ENCODE assay signal across 29 cellular contexts in the genomic region with DNA sequence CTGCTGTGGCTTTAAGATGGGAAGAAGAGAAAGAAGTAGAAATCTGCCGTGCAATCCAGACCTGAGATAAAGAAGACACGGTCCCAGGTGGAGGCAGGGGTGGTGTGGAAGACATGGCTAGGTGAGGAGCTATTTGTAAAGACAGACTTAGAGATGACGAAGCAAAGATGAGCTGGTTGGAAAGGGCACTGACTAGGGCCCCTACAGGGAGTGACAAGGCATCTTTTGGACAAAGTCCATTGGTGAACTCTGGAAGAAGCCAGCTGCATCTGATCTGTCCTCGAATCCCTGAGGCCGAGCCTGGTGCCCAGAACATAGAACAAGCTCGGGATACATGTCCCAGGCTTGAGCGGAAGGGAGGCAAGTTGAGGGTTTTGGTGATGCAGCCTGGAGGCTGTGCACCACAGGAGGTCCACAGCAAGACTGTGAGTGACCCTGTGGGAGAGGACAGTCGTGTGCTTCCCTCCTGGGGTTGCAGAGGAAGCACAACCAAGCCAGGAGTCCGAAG.
"Had no signal": no experiment of that assay in that cellular context is flagged by ENCODE, and none has a peak within 500 bp of the region (broad histone marks: within the 10 kb centered on the region; RNA-seq: fewer than 3 reads in every experiment).

No MANE protein-coding gene starts in this region.

- ATAC-seq: activated CD8-positive, alpha-beta T cell treated with anti-CD3 and anti-CD28 coated beads, Interleukin-2, amount 10 ng/mL, durations not matched to agents 7 days and 5 days; activated naive CD4-positive, alpha-beta T cell treated with anti-CD3 and anti-CD28 coated beads, Interleukin-2, amount 50 U/mL, for 72 hours; activated T-cell treated with anti-CD3 and anti-CD28 coated beads, Interleukin-2, amount 50 U/mL, for 72 hours; foreskin keratinocyte; gastrocnemius medialis; heart left ventricle; WTC11 had no signal

- H3K27ac ChIP-seq: brain microvascular endothelial cell, coronary artery, dorsolateral prefrontal cortex, esophagus muscularis mucosa, foreskin keratinocyte, gastrocnemius medialis, heart left ventricle, VCaP had no signal

- H3K9me3 Mint-ChIP-seq: activated naive CD8-positive, alpha-beta T cell treated with anti-CD3 and anti-CD28 coated beads, Interleukin-2, amount 10 ng/mL, durations not matched to agents 7 days and 5 days; activated T-cell treated with anti-CD3 and anti-CD28 coated beads, Interleukin-2, amount 50 U/mL, for 24 hours; dendritic cell treated with granulocyte-macrophage colony-stimulating factor and Interleukin-4, amounts not matched to agents 40 ng/mL and 50 ng/mL, for 4 days; WTC11 had no signal

- H3K27me3 Mint-ChIP-seq: activated CD4-positive, alpha-beta memory T cell treated with anti-CD3 and anti-CD28 coated beads for 36 hours; activated naive CD4-positive, alpha-beta T cell treated with anti-CD3 and anti-CD28 coated beads, Interleukin-2, amount 10 ng/mL, durations not matched to agents 7 days and 5 days; activated naive CD8-positive, alpha-beta T cell treated with anti-CD3 and anti-CD28 coated beads, Interleukin-2, amount 10 ng/mL, durations not matched to agents 7 days and 5 days; activated T-cell treated with anti-CD3 and anti-CD28 coated beads, Interleukin-2, amount 50 U/mL, for 24 hours; central memory CD8-positive, alpha-beta T cell had no signal

- H3K4me3 Mint-ChIP-seq: activated CD4-positive, alpha-beta memory T cell treated with anti-CD3 and anti-CD28 coated beads for 36 hours; activated CD8-positive, alpha-beta T cell treated with anti-CD3 and anti-CD28 coated beads, Interleukin-2, amount 10 ng/mL, durations not matched to agents 7 days and 5 days; activated naive CD4-positive, alpha-beta T cell treated with anti-CD3 and anti-CD28 coated beads, Interleukin-2, amount 10 ng/mL, durations not matched to agents 7 days and 5 days; activated naive CD8-positive, alpha-beta T cell treated with anti-CD3 and anti-CD28 coated beads, Interleukin-2, amount 10 ng/mL, durations not matched to agents 7 days and 5 days; activated T-cell treated with anti-CD3 and anti-CD28 coated beads, Interleukin-2, amount 50 U/mL, for 24 hours; activated T-cell treated with anti-CD3 and anti-CD28 coated beads, Interleukin-2, amount 50 U/mL, for 72 hours; central memory CD8-positive, alpha-beta T cell; dendritic cell treated with granulocyte-macrophage colony-stimulating factor and Interleukin-4, amounts not matched to agents 40 ng/mL and 50 ng/mL, for 4 days; WTC11 had no signal

- H3K9me3 ChIP-seq: esophagus muscularis mucosa, gastrocnemius medialis, heart left ventricle had no signal

- H3K4me1 ChIP-seq: esophagus muscularis mucosa, foreskin keratinocyte, gastrocnemius medialis, heart left ventricle had no signal

- H3K4me1 Mint-ChIP-seq: activated naive CD4-positive, alpha-beta T cell treated with anti-CD3 and anti-CD28 coated beads, Interleukin-2, amount 10 ng/mL, durations not matched to agents 7 days and 5 days; activated naive CD8-positive, alpha-beta T cell treated with anti-CD3 and anti-CD28 coated beads, Interleukin-2, amount 10 ng/mL, durations not matched to agents 7 days and 5 days; central memory CD8-positive, alpha-beta T cell; WTC11 had no signal

- H3K36me3 Mint-ChIP-seq: activated CD4-positive, alpha-beta memory T cell treated with anti-CD3 and anti-CD28 coated beads for 36 hours; activated naive CD4-positive, alpha-beta T cell treated with anti-CD3 and anti-CD28 coated beads, Interleukin-2, amount 10 ng/mL, durations not matched to agents 7 days and 5 days; activated naive CD4-positive, alpha-beta T cell treated with anti-CD3 and anti-CD28 coated beads, Interleukin-2, amount 50 U/mL, for 72 hours; activated naive CD8-positive, alpha-beta T cell treated with anti-CD3 and anti-CD28 coated beads, Interleukin-2, amount 10 ng/mL, durations not matched to agents 7 days and 5 days; WTC11 had no signal

- H3K4me3 ChIP-seq: coronary artery, dorsolateral prefrontal cortex, esophagus muscularis mucosa, gastrocnemius medialis, heart left ventricle had no signal

- H3K27me3 ChIP-seq: brain microvascular endothelial cell, dorsolateral prefrontal cortex, esophagus muscularis mucosa, foreskin keratinocyte, gastrocnemius medialis, heart left ventricle had no signal

- H3K27ac Mint-ChIP-seq: activated CD4-positive, alpha-beta memory T cell treated with anti-CD3 and anti-CD28 coated beads for 36 hours; activated CD8-positive, alpha-beta T cell treated with anti-CD3 and anti-CD28 coated beads, Interleukin-2, amount 10 ng/mL, durations not matched to agents 7 days and 5 days; activated naive CD4-positive, alpha-beta T cell treated with anti-CD3 and anti-CD28 coated beads, Interleukin-2, amount 10 ng/mL, durations not matched to agents 7 days and 5 days; activated naive CD4-positive, alpha-beta T cell treated with anti-CD3 and anti-CD28 coated beads, Interleukin-2, amount 50 U/mL, for 72 hours; activated naive CD8-positive, alpha-beta T cell treated with anti-CD3 and anti-CD28 coated beads, Interleukin-2, amount 10 ng/mL, durations not matched to agents 7 days and 5 days; activated T-cell treated with anti-CD3 and anti-CD28 coated beads, Interleukin-2, amount 50 U/mL, for 24 hours; activated T-cell treated with anti-CD3 and anti-CD28 coated beads, Interleukin-2, amount 50 U/mL, for 72 hours; dendritic cell treated with granulocyte-macrophage colony-stimulating factor and Interleukin-4, amounts not matched to agents 40 ng/mL and 50 ng/mL, for 4 days; WTC11 had no signal

- H3K36me3 ChIP-seq: brain microvascular endothelial cell, esophagus muscularis mucosa, gastrocnemius medialis, heart left ventricle had no signal

- DNase-seq: activated CD4-positive, alpha-beta memory T cell treated with anti-CD3 and anti-CD28 coated beads for 36 hours; activated CD4-positive, alpha-beta T cell treated with anti-CD3 and anti-CD28 coated beads for 48 hours; activated CD8-positive, alpha-beta memory T cell treated with anti-CD3 and anti-CD28 coated beads, Interleukin-2, amount 50 U/mL, for 48 hours; activated CD8-positive, alpha-beta T cell treated with anti-CD3 and anti-CD28 coated beads, Interleukin-2, amount 10 ng/mL, durations not matched to agents 7 days and 5 days; activated gamma-delta T cell; activated naive CD4-positive, alpha-beta T cell; activated naive CD4-positive, alpha-beta T cell treated with anti-CD3 and anti-CD28 coated beads, Interleukin-2, amount 10 ng/mL, durations not matched to agents 7 days and 5 days; activated naive CD8-positive, alpha-beta T cell treated with anti-CD3 and anti-CD28 coated beads, Interleukin-2, amount 10 ng/mL, durations not matched to agents 7 days and 5 days; activated T-cell treated with anti-CD3 and anti-CD28 coated beads for 4 hours; activated T-cell treated with anti-CD3 and anti-CD28 coated beads, Interleukin-2, amount 50 U/mL, for 24 hours; activated T-cell treated with anti-CD3 and anti-CD28 coated beads, Interleukin-2, amount 50 U/mL, for 72 hours; amniotic stem cell; anterior cingulate cortex; brain microvascular endothelial cell; dorsolateral prefrontal cortex; effector memory CD4-positive, alpha-beta T cell; erythroblast; foreskin keratinocyte; gastrocnemius medialis; glutamatergic neuron; heart left ventricle; T-helper 2 cell had no signal
